In genomic region chr4:132059227-132059626, GRCh38 we compare ENCODE assay signal across 19 cellular contexts.
DNase-seq lines count a peak whose midpoint lies in the region; ATAC-seq, FAIRE-seq and TF ChIP-seq lines count a peak whose summit lies in the region.
"Had no signal": no experiment of that assay in that cellular context is flagged by ENCODE, and none has a peak within 500 bp of the region (broad histone marks: within the 10 kb centered on the region; RNA-seq: fewer than 3 reads in every experiment).

No MANE protein-coding gene starts in this region.

- H3K27ac ChIP-seq in IMR-90 (ENCODE audit: insufficient read depth, low read length) (no peak overlapping the region), RWPE2 (ENCODE audit: poor library complexity, severe bottlenecking) (no peak overlapping the region), keratinocyte (ENCODE audit: control insufficient read depth, insufficient read depth, low read length) (no peak overlapping the region)
- H3K27ac ChIP-seq: GM23248 had no signal

- H3K27me3 ChIP-seq in IMR-90 (ENCODE audit: control insufficient read depth, insufficient read depth, low read length): no peaks in the 10 kb centered on the region
- H3K27me3 ChIP-seq in RWPE2 (ENCODE audit: insufficient read depth, poor library complexity, severe bottlenecking): no peaks in the 10 kb centered on the region
- H3K27me3 ChIP-seq in keratinocyte (ENCODE audit: control insufficient read depth, extremely low read depth, insufficient read depth, low read length): no peaks in the 10 kb centered on the region

- no peaks in the 10 kb centered on the region for H3K4me1 Mint-ChIP-seq in activated T-cell treated with anti-CD3 and anti-CD28 coated beads, Interleukin-2, amount 50 U/mL, for 4 hours (ENCODE audit: low read depth)
- H3K4me1 Mint-ChIP-seq: CD4-positive, alpha-beta memory T cell; H9 had no signal

- H2AFZ ChIP-seq in IMR-90 (replicated peaks; ENCODE audit: low read length, poor library complexity) (no peak overlapping the region), keratinocyte (ENCODE audit: control insufficient read depth, low read length) (no peak overlapping the region)
- H2AFZ ChIP-seq: GM23248 had no signal

- TF ChIP-seq RAD21 in IMR-90 (IDR thresholded peaks at IDR 0.05; ENCODE audit: low read length): no peak

- H3K36me3 Mint-ChIP-seq in activated T-cell treated with anti-CD3 and anti-CD28 coated beads, Interleukin-2, amount 50 U/mL, for 4 hours (ENCODE audit: insufficient read depth): no peaks in the 10 kb centered on the region
- H3K36me3 Mint-ChIP-seq: CD4-positive, alpha-beta memory T cell had no signal

- peak; percentile 74 for FAIRE-seq in keratinocyte (lab: Jason Lieb, UNC)
- FAIRE-seq: G401.6, GM12892 had no signal

- H3K9me1 ChIP-seq in IMR-90 (ENCODE audit: insufficient read depth, low read length): peaks cover 2% of the 10 kb centered on the region; the same call in 1 of the 2 replicates
- no peaks in the 10 kb centered on the region for H3K9me1 ChIP-seq in keratinocyte (ENCODE audit: control insufficient read depth, extremely low read depth, insufficient read depth, low read length)

- no peak overlapping the region for H3K14ac ChIP-seq in IMR-90 (replicated peaks; ENCODE audit: low read depth, low read length)

- no peak overlapping the region for H2BK20ac ChIP-seq in IMR-90 (ENCODE audit: low read depth, low read length)

- no peak overlapping the region for H4K8ac ChIP-seq in IMR-90 (ENCODE audit: low read depth in 2 of 2, low read length in 2 of 2)

- no peak overlapping the region for H2BK5ac ChIP-seq in IMR-90 (ENCODE audit: low read depth, low read length, poor library complexity, severe bottlenecking)

- H3K18ac ChIP-seq in IMR-90 (ENCODE audit: low read depth, low read length): peak overlapping the region; percentile 78; the same call in 1 of the 2 replicates

- no peak overlapping the region for H2AK5ac ChIP-seq in IMR-90 (ENCODE audit: low read depth, low read length)

- H3K4me3 ChIP-seq in IMR-90 (ENCODE audit: insufficient read depth, low read depth, low read length) (no peak overlapping the region), RWPE2 (ENCODE audit: severe bottlenecking) (no peak overlapping the region), epithelial cell of esophagus (ENCODE audit: low read length) (no peak overlapping the region), keratinocyte (ENCODE audit: control insufficient read depth in 2 of 3, extremely low read depth in 1 of 3, insufficient read depth in 2 of 3, low read depth in 1 of 3, low read length in 3 of 3) (no peak overlapping the region)
- H3K4me3 ChIP-seq: GM23248 had no signal

- no peak overlapping the region for H3K4me2 ChIP-seq in IMR-90 (ENCODE audit: low read depth, low read length)
- no peak overlapping the region for H3K4me2 ChIP-seq in keratinocyte (ENCODE audit: control insufficient read depth, extremely low read depth, insufficient read depth, low read depth, low read length)

- no peaks in the 10 kb centered on the region for H3K36me3 ChIP-seq in IMR-90 (ENCODE audit: control insufficient read depth, insufficient read depth, low read length)
- no peaks in the 10 kb centered on the region for H3K36me3 ChIP-seq in RWPE2 (ENCODE audit: low read depth)
- H3K36me3 ChIP-seq in keratinocyte (ENCODE audit: control insufficient read depth in 2 of 2, extremely low read depth in 1 of 2, insufficient read depth in 2 of 2, low read length in 2 of 2): no peaks in the 10 kb centered on the region

- dilution Hi-C loops in IMR-90 (cut with HindIII; ENCODE audit: low sequenced_read_pairs, unreplicated experiment): no loop called here
- dilution Hi-C loops in keratinocyte (cut with MboI; ENCODE audit: extremely low pct_ligation_motif_present, low sequenced_read_pairs): no loop called here

- H3K4me1 ChIP-seq in IMR-90 (ENCODE audit: control insufficient read depth, insufficient read depth, low read length): peaks cover 2% of the 10 kb centered on the region; the same call in 1 of the 2 replicates
- peaks cover 6% of the 10 kb centered on the region for H3K4me1 ChIP-seq in RWPE2 (ENCODE audit: insufficient read depth, poor library complexity, severe bottlenecking)
- H3K4me1 ChIP-seq in keratinocyte (ENCODE audit: control insufficient read depth, extremely low read depth, insufficient read depth, low read length): peaks cover 3% of the 10 kb centered on the region

- peaks cover 28% of the 10 kb centered on the region for H3K9me3 Mint-ChIP-seq in activated T-cell treated with anti-CD3 and anti-CD28 coated beads, Interleukin-2, amount 50 U/mL, for 4 hours

- H4K20me1 ChIP-seq in IMR-90 (ENCODE audit: insufficient read depth, low read length) (no peaks in the 10 kb centered on the region), keratinocyte (ENCODE audit: control insufficient read depth, extremely low read depth, insufficient read depth, low read length) (no peaks in the 10 kb centered on the region)

- no peaks in the 10 kb centered on the region for H3K27me3 Mint-ChIP-seq in activated T-cell treated with anti-CD3 and anti-CD28 coated beads, Interleukin-2, amount 50 U/mL, for 4 hours (ENCODE audit: low read depth)
- H3K27me3 Mint-ChIP-seq: CD4-positive, alpha-beta memory T cell had no signal

- ATAC-seq in IMR-90 (ENCODE audit: low read depth): no peak
- 0 out of 3 replicates have a peak, but pooled peaks have one; percentile 31 for ATAC-seq in RWPE2 (ENCODE audit: low read depth)
- ATAC-seq in activated T-cell treated with anti-CD3 and anti-CD28 coated beads, Interleukin-2, amount 50 U/mL, for 4 hours: no peak
- no peak for ATAC-seq in GM21786 (IDR thresholded peaks at IDR 0.05; ENCODE audit: unreplicated experiment)
- ATAC-seq: HCT116 had no signal

- H3K9me3 ChIP-seq in IMR-90 (ENCODE audit: control insufficient read depth, insufficient read depth, low read length): no peaks in the 10 kb centered on the region; the same call in 1 of the 2 replicates
- H3K9me3 ChIP-seq in RWPE2 (ENCODE audit: severe bottlenecking): no peaks in the 10 kb centered on the region
- H3K9me3 ChIP-seq in keratinocyte (ENCODE audit: control insufficient read depth, low read depth, low read length): peaks cover 2% of the 10 kb centered on the region

- no peak overlapping the region for H3K56ac ChIP-seq in IMR-90 (ENCODE audit: extremely low read depth, insufficient read depth, low read length)

- no peak overlapping the region for H3K9ac ChIP-seq in IMR-90 (ENCODE audit: low read depth, low read length)
- no peak overlapping the region for H3K9ac ChIP-seq in keratinocyte (ENCODE audit: control insufficient read depth, extremely low read depth, insufficient read depth, low read length)
- H3K9ac ChIP-seq: GM23248 had no signal

- no peaks in the 10 kb centered on the region for H3K79me2 ChIP-seq in keratinocyte (ENCODE audit: control insufficient read depth, insufficient read depth, low read length)

- intact Hi-C loops in IMR-90 (cut with micrococcal nuclease): no loop called here

- H3K79me1 ChIP-seq in IMR-90 (ENCODE audit: low read depth in 1 of 2, low read length in 2 of 2): no peaks in the 10 kb centered on the region

- no peak for TF ChIP-seq CTCF in IMR-90 (conservative IDR thresholded peaks at IDR 0.05; ENCODE audit: low read depth, low read length)
- no peak for TF ChIP-seq CTCF in RWPE2 (IDR thresholded peaks at IDR 0.05; ENCODE audit: poor library complexity, severe bottlenecking)
- no peak for TF ChIP-seq CTCF in epithelial cell of esophagus (IDR thresholded peaks at IDR 0.05; ENCODE audit: insufficient read depth, low read depth, low read length, missing control alignments)
- TF ChIP-seq CTCF in keratinocyte (optimal IDR thresholded peaks at IDR 0.05 in 1 of 3, IDR thresholded peaks at IDR 0.05 in 1 of 3, conservative IDR thresholded peaks at IDR 0.05 in 1 of 3; ENCODE audit: extremely low read depth in 1 of 3, insufficient read depth in 2 of 3, low read length in 3 of 3): no peak

- 0 out of 2 replicates have a peak overlapping the region, but pooled peaks have one; percentile 40 for H4K5ac ChIP-seq in IMR-90 (ENCODE audit: low read depth, low read length)

- H3K4me3 Mint-ChIP-seq in activated T-cell treated with anti-CD3 and anti-CD28 coated beads, Interleukin-2, amount 50 U/mL, for 4 hours: no peak overlapping the region
- H3K4me3 Mint-ChIP-seq: CD4-positive, alpha-beta memory T cell; H9 had no signal

- no CpG with 5 or more reads among the region's 1 CpG for WGBS in IMR-90 (ENCODE audit: extremely low coverage in 2 of 2, insufficient read length in 1 of 2), 2 experiments

- CTCF ChIA-PET in IMR-90 (lab: Yijun Ruan, JAX): no interaction called here

- no peak overlapping the region for H3K4ac ChIP-seq in IMR-90 (ENCODE audit: low read depth, low read length)

- H2AK9ac ChIP-seq in IMR-90 (replicated peaks; ENCODE audit: low read depth, low read length, poor library complexity): no peak overlapping the region

- no peak for TF ChIP-seq POLR2A in IMR-90 (IDR thresholded peaks at IDR 0.05; ENCODE audit: low read depth, low read length)

- BruUV-seq in IMR-90 (replicated peaks; lab: Mats Ljungman, UMichigan): no TSS peak

- no peak overlapping the region for H2BK15ac ChIP-seq in IMR-90 (ENCODE audit: low read depth, low read length)

- H4K91ac ChIP-seq in IMR-90 (ENCODE audit: insufficient read depth, low read depth, low read length): no peak overlapping the region

- no peak overlapping the region for H3K23ac ChIP-seq in IMR-90 (ENCODE audit: low read depth, low read length)

- H2BK120ac ChIP-seq in IMR-90 (ENCODE audit: low read depth, low read length): no peak overlapping the region

- in situ Hi-C loops in IMR-90 (cut with MboI; ENCODE audit: low sequenced_read_pairs): no loop called here

- no peak for DNase-seq in IMR-90
- no peak for DNase-seq in RWPE2 (ENCODE audit: low spot score)
- peak; percentile 77 for DNase-seq in epithelial cell of esophagus (ENCODE audit: low read depth)
- DNase-seq in keratinocyte (ENCODE audit: low read depth, low spot score): peak; percentile 35
- DNase-seq in activated T-cell treated with anti-CD3 and anti-CD28 coated beads, Interleukin-2, amount 50 U/mL, for 4 hours: no peak
- no peak for DNase-seq in D341Med (ENCODE audit: low spot score)
- DNase-seq in HPDE6-E6E7 (ENCODE audit: extremely low spot score): no peak
- DNase-seq: C1 segment of cervical spinal cord; Calu3; CD4-positive, alpha-beta memory T cell; COR-L47; DMS153; DND-41; GM23248; H9 had no signal

- POLR2A ChIA-PET in IMR-90 (lab: Charles Lee; ENCODE audit: unreplicated experiment): no interaction called here

TF ChIP-seq in IMR-90, 13 proteins besides CTCF, POLR2A, EP300 and RAD21 (continues in another document):
- TF ChIP-seq NFE2L2 (IDR thresholded peaks at IDR 0.05; ENCODE audit: low read depth, low read length) (no peak), RCOR1 (IDR thresholded peaks at IDR 0.05; ENCODE audit: insufficient replicate concordance, low read length) (no peak), MAZ (IDR thresholded peaks at IDR 0.05; ENCODE audit: borderline replicate concordance, low read depth, low read length) (no peak)

Comparison
In these comparisons a context has a peak if more than half of its experiments do, and no peak if none do; other contexts are left out.
1. DNase-seq: peak in epithelial cell of esophagus (single experiment) and keratinocyte (single experiment); none in IMR-90 (single experiment), RWPE2 (single experiment), activated T-cell treated with anti-CD3 and anti-CD28 coated beads, Interleukin-2, amount 50 U/mL, for 4 hours (single experiment), D341Med (single experiment) and HPDE6-E6E7 (single experiment).